ENCODE assay signal across 8 cellular contexts in genomic region chr12:57459055-57459749, GRCh38. TPM values are rescaled to one million over a fixed set of nuclear protein-coding genes. Genes with fewer than 3 reads are reported as not detected.
DNase-seq lines count a peak whose midpoint lies in the region; ATAC-seq and TF ChIP-seq lines count a peak whose summit lies in the region.

No MANE protein-coding gene starts in this region.

- H3K36me3 ChIP-seq in BLaER1 = no peaks in the 10 kb centered on the region
- H3K36me3 ChIP-seq in left lung = no peaks in the 10 kb centered on the region

- peak overlapping the region; percentile 95 for H3K4me3 Mint-ChIP-seq in activated CD4-positive, alpha-beta T cell treated with anti-CD3 and anti-CD28 coated beads, Interleukin-2, amount 10 ng/mL, durations not matched to agents 24 days and 14 days
- H3K4me3 Mint-ChIP-seq in dendritic cell treated with granulocyte-macrophage colony-stimulating factor and Interleukin-4, amounts not matched to agents 40 ng/mL and 50 ng/mL, for 4 days = peak overlapping the region; percentile 87

- H3K27ac Mint-ChIP-seq in activated CD4-positive, alpha-beta T cell treated with anti-CD3 and anti-CD28 coated beads, Interleukin-2, amount 10 ng/mL, durations not matched to agents 24 days and 14 days = peak overlapping the region; percentile 90
- peak overlapping the region; percentile 95 for H3K27ac Mint-ChIP-seq in dendritic cell treated with granulocyte-macrophage colony-stimulating factor and Interleukin-4, amounts not matched to agents 40 ng/mL and 50 ng/mL, for 4 days

- peak overlapping the region; percentile 72 for H3K9ac ChIP-seq in BLaER1

- H3K36me3 Mint-ChIP-seq in activated CD4-positive, alpha-beta T cell treated with anti-CD3 and anti-CD28 coated beads, Interleukin-2, amount 10 ng/mL, durations not matched to agents 24 days and 14 days (ENCODE audit: low read depth) = no peaks in the 10 kb centered on the region
- H3K36me3 Mint-ChIP-seq in dendritic cell treated with granulocyte-macrophage colony-stimulating factor and Interleukin-4, amounts not matched to agents 40 ng/mL and 50 ng/mL, for 4 days (ENCODE audit: low read depth) = no peaks in the 10 kb centered on the region

- peaks cover 20% of the 10 kb centered on the region for H3K27me3 Mint-ChIP-seq in activated CD4-positive, alpha-beta T cell treated with anti-CD3 and anti-CD28 coated beads, Interleukin-2, amount 10 ng/mL, durations not matched to agents 24 days and 14 days
- peaks cover 38% of the 10 kb centered on the region for H3K27me3 Mint-ChIP-seq in dendritic cell treated with granulocyte-macrophage colony-stimulating factor and Interleukin-4, amounts not matched to agents 40 ng/mL and 50 ng/mL, for 4 days

- H3K27me3 ChIP-seq in BLaER1 = peaks cover 20% of the 10 kb centered on the region
- H3K27me3 ChIP-seq in left lung = peaks cover 3 to 56% of the 10 kb centered on the region in 2 donors

- peak overlapping the region; percentile 77 for H3K27ac ChIP-seq in BLaER1
- peak overlapping the region; percentile 73 to 87 for H3K27ac ChIP-seq in left lung

- peaks cover 64% of the 10 kb centered on the region for H3K4me1 ChIP-seq in BLaER1
- peaks cover 6 to 45% of the 10 kb centered on the region in 2 donors for H3K4me1 ChIP-seq in left lung

- DNase-seq in GM19240 (ENCODE audit: insufficient read length, low spot score) (peak; percentile 75), NCI-H524 treated with DMSO at 0.1 percent for 48 hours (lab: John Stamatoyannopoulos, UW) (peak; percentile 76), left lung (peak; percentile 94 to 97)
- DNase-seq in activated CD4-positive, alpha-beta T cell treated with anti-CD3 and anti-CD28 coated beads, Interleukin-2, amount 10 ng/mL, durations not matched to agents 24 days and 14 days = peak; percentile 98
- peak; percentile 91 for DNase-seq in stimulated activated CD4-positive, alpha-beta T cell treated with anti-CD3 and anti-CD28 coated beads, Interleukin-2, amount 100 ng/mL, for 4 hours (ENCODE audit: low read depth)

- TF ChIP-seq CTCF in left lung (IDR thresholded peaks at IDR 0.05) = peak; percentile 94 to 95

- H3K4me1 Mint-ChIP-seq in activated CD4-positive, alpha-beta T cell treated with anti-CD3 and anti-CD28 coated beads, Interleukin-2, amount 10 ng/mL, durations not matched to agents 24 days and 14 days = peaks cover 48% of the 10 kb centered on the region
- H3K4me1 Mint-ChIP-seq in dendritic cell treated with granulocyte-macrophage colony-stimulating factor and Interleukin-4, amounts not matched to agents 40 ng/mL and 50 ng/mL, for 4 days (ENCODE audit: low read depth) = peaks cover 64% of the 10 kb centered on the region

- peaks cover 7% of the 10 kb centered on the region for H4K20me1 ChIP-seq in BLaER1

- intact Hi-C loops in activated CD4-positive, alpha-beta T cell treated with anti-CD3 and anti-CD28 coated beads, Interleukin-2, amount 10 ng/mL, durations not matched to agents 24 days and 14 days (cut with micrococcal nuclease) = loop anchor here (1.0 to 2.0 kb wide), 4 partner anchors 17 to 178 kb away; partner anchors contain the start of genes DDIT3 and R3HDM2
- intact Hi-C loops in dendritic cell treated with granulocyte-macrophage colony-stimulating factor and Interleukin-4, amounts not matched to agents 40 ng/mL and 50 ng/mL, for 4 days (cut with micrococcal nuclease) = loop anchor here (2.0 kb wide), 2 partner anchors 18 to 162 kb away; no protein-coding TSS in a partner anchor
- intact Hi-C loops in left lung (cut with DNase I) = loop anchor here in 1 of 2 donors (10.0 kb wide), 1 partner anchor 194 kb away; no protein-coding TSS in a partner anchor

- H3K4me3 ChIP-seq in BLaER1 = peak overlapping the region; percentile 70
- H3K4me3 ChIP-seq in left lung = peak overlapping the region; percentile 68 to 69

- no peaks in the 10 kb centered on the region for H3K9me3 Mint-ChIP-seq in activated CD4-positive, alpha-beta T cell treated with anti-CD3 and anti-CD28 coated beads, Interleukin-2, amount 10 ng/mL, durations not matched to agents 24 days and 14 days
- no peaks in the 10 kb centered on the region for H3K9me3 Mint-ChIP-seq in dendritic cell treated with granulocyte-macrophage colony-stimulating factor and Interleukin-4, amounts not matched to agents 40 ng/mL and 50 ng/mL, for 4 days

- no peaks in the 10 kb centered on the region for H3K9me3 ChIP-seq in BLaER1
- no peaks in the 10 kb centered on the region for H3K9me3 ChIP-seq in left lung

- H3K4me2 ChIP-seq in BLaER1 = peak overlapping the region; percentile 79

- peak; percentile 55 for ATAC-seq in HG03460 (IDR thresholded peaks at IDR 0.05; ENCODE audit: unreplicated experiment)
- peak; percentile 85 for ATAC-seq in left lung

RNA-seq across cellular contexts. Expression of gene GLI1, which starts 0.4 kb away (rescaled TPM):
- 0.96 and 1.2 TPM in 2 replicates for total RNA-seq in activated CD4-positive, alpha-beta T cell treated with anti-CD3 and anti-CD28 coated beads, Interleukin-2, amount 10 ng/mL, durations not matched to agents 24 days and 14 days
- total RNA-seq in left lung = 1 to 10 TPM; 1.9 to 7.2 TPM

RNA-seq across cellular contexts. Expression of gene INHBE, which starts 4.1 kb away (rescaled TPM):
- 0.07 TPM in 1 of 2 replicates, not detected in the other for total RNA-seq in activated CD4-positive, alpha-beta T cell treated with anti-CD3 and anti-CD28 coated beads, Interleukin-2, amount 10 ng/mL, durations not matched to agents 24 days and 14 days
- under 1 TPM in 1 of 2 donors, not detected in 1; 0.52 TPM for total RNA-seq in left lung

RNA-seq across cellular contexts. Expression of gene ARHGAP9, which starts 20.5 kb away (rescaled TPM):
- total RNA-seq in activated CD4-positive, alpha-beta T cell treated with anti-CD3 and anti-CD28 coated beads, Interleukin-2, amount 10 ng/mL, durations not matched to agents 24 days and 14 days = 102 and 103 TPM in 2 replicates
- 100 to 1,000 TPM in 1 of 2 donors, 10 to 100 TPM in 1; 24.2 to 125 TPM for total RNA-seq in left lung

RNA-seq across cellular contexts. Expression of gene INHBC, which starts 24.6 kb away (rescaled TPM):
- 0.12 TPM in 1 of 2 replicates, not detected in the other for total RNA-seq in activated CD4-positive, alpha-beta T cell treated with anti-CD3 and anti-CD28 coated beads, Interleukin-2, amount 10 ng/mL, durations not matched to agents 24 days and 14 days
- total RNA-seq in left lung = not detected

RNA-seq across cellular contexts. Expression of gene R3HDM2, which starts 28.4 kb away (rescaled TPM):
- 42.7 and 45.8 TPM in 2 replicates for total RNA-seq in activated CD4-positive, alpha-beta T cell treated with anti-CD3 and anti-CD28 coated beads, Interleukin-2, amount 10 ng/mL, durations not matched to agents 24 days and 14 days
- total RNA-seq in left lung = 10 to 100 TPM; 52.4 to 62.5 TPM

Comparison
In these comparisons a context has a peak if more than half of its experiments do, and no peak if none do; other contexts are left out.
1. Peak in every context shown above with its lines: DNase-seq, ATAC-seq, H3K4me3 ChIP-seq and H3K27ac ChIP-seq.